In the genomic region with DNA sequence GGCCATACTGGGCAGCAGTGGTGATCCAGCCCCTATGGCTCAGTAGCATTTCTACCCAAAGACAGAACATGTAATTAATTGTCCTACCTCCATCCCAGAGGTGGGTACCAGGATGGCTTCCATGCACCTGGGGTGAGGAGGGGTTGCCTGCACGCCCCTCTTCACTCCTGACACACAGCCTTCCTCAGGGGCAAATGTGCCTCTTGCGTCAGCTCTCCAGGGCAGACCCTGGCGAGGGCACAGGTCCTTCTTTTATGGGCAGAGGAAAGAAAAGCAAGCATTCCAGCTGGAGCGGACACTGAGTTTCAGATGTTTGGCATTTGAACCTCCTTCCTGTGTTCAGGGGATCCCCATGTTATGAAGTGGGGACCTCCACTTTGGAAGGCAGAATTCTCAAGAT, we compare ENCODE assay signal across 12 cellular contexts.
"Had no signal": no experiment of that assay in that cellular context is flagged by ENCODE, and none has a peak within 500 bp of the region (broad histone marks: within the 10 kb centered on the region; RNA-seq: fewer than 3 reads in every experiment).

No MANE protein-coding gene starts in this region.

- H3K4me3 Mint-ChIP-seq: activated CD4-positive, alpha-beta T cell treated with anti-CD3 and anti-CD28 coated beads for 36 hours; activated CD8-positive, alpha-beta T cell treated with anti-CD3 and anti-CD28 coated beads for 36 hours; activated T-helper 1 cell treated with anti-CD3 and anti-CD28 coated beads, Interleukin-12 subunit alpha, Interleukin-12 subunit beta, Interleukin-2, Interleukin-4 antibody, amounts not matched to agents 30 ng/mL and 10 ng/mL and 1 ng/mL, durations not matched to agents 14 hours and 24 hours and 36 hours; central memory CD8-positive, alpha-beta T cell; stimulated activated naive CD8-positive, alpha-beta T cell treated with anti-CD3 and anti-CD28 coated beads, Interleukin-15, amount 100 ng/mL, for 72 hours had no signal

- H3K36me3 Mint-ChIP-seq: naive B cell had no signal

- H3K27ac Mint-ChIP-seq: activated CD8-positive, alpha-beta T cell treated with anti-CD3 and anti-CD28 coated beads for 36 hours; activated T-helper 1 cell treated with anti-CD3 and anti-CD28 coated beads, Interleukin-12 subunit alpha, Interleukin-12 subunit beta, Interleukin-2, Interleukin-4 antibody, amounts not matched to agents 30 ng/mL and 10 ng/mL and 1 ng/mL, durations not matched to agents 14 hours and 24 hours and 36 hours had no signal

- H3K27me3 ChIP-seq: gastroesophageal sphincter, testis had no signal

- H3K4me3 ChIP-seq: gastroesophageal sphincter, testis had no signal

- H3K27me3 Mint-ChIP-seq: activated CD4-positive, alpha-beta T cell treated with anti-CD3 and anti-CD28 coated beads for 36 hours; activated CD8-positive, alpha-beta T cell treated with anti-CD3 and anti-CD28 coated beads for 36 hours; central memory CD8-positive, alpha-beta T cell; effector memory CD8-positive, alpha-beta T cell; naive B cell; stimulated activated naive CD8-positive, alpha-beta T cell treated with anti-CD3 and anti-CD28 coated beads, Interleukin-15, amount 100 ng/mL, for 72 hours had no signal

- DNase-seq: activated CD8-positive, alpha-beta memory T cell treated with anti-CD3 and anti-CD28 coated beads, Interleukin-2, amount 50 U/mL, for 4 hours; activated CD8-positive, alpha-beta T cell treated with anti-CD3 and anti-CD28 coated beads for 36 hours; effector memory CD8-positive, alpha-beta T cell; naive B cell; stimulated activated CD4-positive, alpha-beta T cell treated with anti-CD3 and anti-CD28 coated beads, Interleukin-4, amount 100 ng/mL, for 24 hours; stimulated activated naive CD8-positive, alpha-beta T cell treated with anti-CD3 and anti-CD28 coated beads, Interleukin-15, amount 100 ng/mL, for 72 hours; T1000; testis had no signal

- H3K9me3 ChIP-seq: gastroesophageal sphincter, testis had no signal

- H3K9me3 Mint-ChIP-seq: activated CD8-positive, alpha-beta T cell treated with anti-CD3 and anti-CD28 coated beads for 36 hours; activated T-helper 1 cell treated with anti-CD3 and anti-CD28 coated beads, Interleukin-12 subunit alpha, Interleukin-12 subunit beta, Interleukin-2, Interleukin-4 antibody, amounts not matched to agents 30 ng/mL and 10 ng/mL and 1 ng/mL, durations not matched to agents 14 hours and 24 hours and 36 hours; central memory CD8-positive, alpha-beta T cell; effector memory CD8-positive, alpha-beta T cell; stimulated activated naive CD8-positive, alpha-beta T cell treated with anti-CD3 and anti-CD28 coated beads, Interleukin-15, amount 100 ng/mL, for 72 hours had no signal

- ATAC-seq: activated CD4-positive, alpha-beta T cell treated with anti-CD3 and anti-CD28 coated beads for 36 hours; activated CD8-positive, alpha-beta T cell treated with anti-CD3 and anti-CD28 coated beads for 36 hours; effector memory CD8-positive, alpha-beta T cell; gastroesophageal sphincter; stimulated activated naive CD8-positive, alpha-beta T cell treated with anti-CD3 and anti-CD28 coated beads, Interleukin-15, amount 100 ng/mL, for 72 hours had no signal
